ENCODE assay signal across 20 cellular contexts in genomic region chr3:9646800-9647152, GRCh38.
DNase-seq lines count a peak whose midpoint lies in the region; ATAC-seq and TF ChIP-seq lines count a peak whose summit lies in the region.
"Had no signal": no experiment of that assay in that cellular context is flagged by ENCODE, and none has a peak within 500 bp of the region (broad histone marks: within the 10 kb centered on the region; RNA-seq: fewer than 3 reads in every experiment).

No MANE protein-coding gene starts in this region.

- in situ Hi-C loops in HAP-1 (cut with MboI; ENCODE audit: low sequenced_read_pairs): no loop called here

- H3K36me3 Mint-ChIP-seq in activated naive CD4-positive, alpha-beta T cell treated with anti-CD3 and anti-CD28 coated beads, Interleukin-2, amount 10 ng/mL, durations not matched to agents 7 days and 5 days: peaks cover 9% of the 10 kb centered on the region
- H3K36me3 Mint-ChIP-seq in nephron (ENCODE audit: low read depth): no peaks in the 10 kb centered on the region
- peaks cover 18 to 23% of the 10 kb centered on the region in 2 donors for H3K36me3 Mint-ChIP-seq in stimulated activated naive B cell treated with anti-CD40 and anti-IgM and Interleukin-4, amounts not matched to agents 10 μg/mL and 1 μg/mL and 100 μg/mL, for 72 hours

- H3K9me3 ChIP-seq in HAP-1: no peaks in the 10 kb centered on the region
- H3K9me3 ChIP-seq: BLaER1 had no signal

- no peaks in the 10 kb centered on the region for H3K9me3 Mint-ChIP-seq in activated naive CD4-positive, alpha-beta T cell treated with anti-CD3 and anti-CD28 coated beads, Interleukin-2, amount 10 ng/mL, durations not matched to agents 7 days and 5 days
- H3K9me3 Mint-ChIP-seq in nephron: no peaks in the 10 kb centered on the region
- peaks cover 0 to 5% of the 10 kb centered on the region in 2 donors for H3K9me3 Mint-ChIP-seq in stimulated activated naive B cell treated with anti-CD40 and anti-IgM and Interleukin-4, amounts not matched to agents 10 μg/mL and 1 μg/mL and 100 μg/mL, for 72 hours
- H3K9me3 Mint-ChIP-seq: CD8-positive, alpha-beta T cell; H9 had no signal

- no peak overlapping the region for H3K27ac ChIP-seq in RWPE1
- H3K27ac ChIP-seq: BLaER1, GM23248 had no signal

- H3K27ac Mint-ChIP-seq in activated naive CD4-positive, alpha-beta T cell treated with anti-CD3 and anti-CD28 coated beads, Interleukin-2, amount 10 ng/mL, durations not matched to agents 7 days and 5 days: peak overlapping the region; percentile 34
- no peak overlapping the region for H3K27ac Mint-ChIP-seq in nephron
- peak overlapping the region; percentile 31 for H3K27ac Mint-ChIP-seq in stimulated activated naive B cell treated with anti-CD40 and anti-IgM and Interleukin-4, amounts not matched to agents 10 μg/mL and 1 μg/mL and 100 μg/mL, for 72 hours
- H3K27ac Mint-ChIP-seq: CD8-positive, alpha-beta T cell had no signal

- no peak overlapping the region; the same call in 1 of the 2 replicates for H3K4me3 ChIP-seq in HAP-1
- H3K4me3 ChIP-seq: BLaER1, GM12878, GM23248 had no signal

- POLR2A ChIA-PET in RWPE1 (lab: Yijun Ruan, JAX; ENCODE audit: low non-redundant PET): no interaction called here

- no peak overlapping the region for H3K4me3 Mint-ChIP-seq in activated naive CD4-positive, alpha-beta T cell treated with anti-CD3 and anti-CD28 coated beads, Interleukin-2, amount 10 ng/mL, durations not matched to agents 7 days and 5 days
- H3K4me3 Mint-ChIP-seq in nephron: peak overlapping the region; percentile 48 to 60 (median 50)
- H3K4me3 Mint-ChIP-seq in stimulated activated naive B cell treated with anti-CD40 and anti-IgM and Interleukin-4, amounts not matched to agents 10 μg/mL and 1 μg/mL and 100 μg/mL, for 72 hours: peak overlapping the region in 1 of 2 donors; percentile 12
- H3K4me3 Mint-ChIP-seq: CD14-positive monocyte; CD8-positive, alpha-beta T cell; H9 had no signal

- TF ChIP-seq CTCF in nephron (IDR thresholded peaks at IDR 0.05; ENCODE audit: unreplicated experiment in 3 of 3): no peak
- no peak for TF ChIP-seq CTCF in RWPE1 (conservative IDR thresholded peaks at IDR 0.05; ENCODE audit: low read depth)

- H3K4me1 Mint-ChIP-seq in activated naive CD4-positive, alpha-beta T cell treated with anti-CD3 and anti-CD28 coated beads, Interleukin-2, amount 10 ng/mL, durations not matched to agents 7 days and 5 days: peaks cover 20% of the 10 kb centered on the region
- H3K4me1 Mint-ChIP-seq in nephron: peaks cover 11% of the 10 kb centered on the region
- peaks cover 12 to 24% of the 10 kb centered on the region in 2 donors for H3K4me1 Mint-ChIP-seq in stimulated activated naive B cell treated with anti-CD40 and anti-IgM and Interleukin-4, amounts not matched to agents 10 μg/mL and 1 μg/mL and 100 μg/mL, for 72 hours

- no peaks in the 10 kb centered on the region for H3K27me3 ChIP-seq in HAP-1 (ENCODE audit: low read depth)
- H3K27me3 ChIP-seq: BLaER1 had no signal

- no peak for DNase-seq in activated naive CD4-positive, alpha-beta T cell treated with anti-CD3 and anti-CD28 coated beads, Interleukin-2, amount 10 ng/mL, durations not matched to agents 7 days and 5 days
- no peak for DNase-seq in activated naive CD4-positive, alpha-beta T cell treated with anti-CD3 and anti-CD28 coated beads, Interleukin-2, amount 50 U/mL, for 16 hours
- DNase-seq in HAP-1 (ENCODE audit: low spot score in 2 of 2) (peak; percentile 48 to 89), RWPE1 (ENCODE audit: low spot score) (no peak), NCI-H187 treated with DMSO at 0.1 percent for 48 hours (lab: John Stamatoyannopoulos, UW) (no peak)
- no peak for DNase-seq in stimulated activated naive B cell treated with anti-CD40 and anti-IgM and Interleukin-4, amounts not matched to agents 10 μg/mL and 1 μg/mL and 100 μg/mL, for 72 hours
- DNase-seq: 8988T; CD8-positive, alpha-beta T cell; COR-L47; DMS 273 treated with DMSO at 0.1 percent for 48 hours; DMS53; DND-41; EL; GM23248; H9 had no signal

- H3K4me1 ChIP-seq in HAP-1: peaks cover 12% of the 10 kb centered on the region

- CTCF ChIA-PET in activated naive CD4-positive, alpha-beta T cell treated with anti-CD3 and anti-CD28 coated beads, Interleukin-2, amount 10 ng/mL, durations not matched to agents 7 days and 5 days (lab: Charles Lee): no interaction called here
- CTCF ChIA-PET in RWPE1 (lab: Yijun Ruan, JAX): no interaction called here

- peaks cover 4% of the 10 kb centered on the region for H3K36me3 ChIP-seq in HAP-1 (replicated peaks)

- ATAC-seq in stimulated activated naive B cell treated with anti-CD40 and anti-IgM and Interleukin-4, amounts not matched to agents 10 μg/mL and 1 μg/mL and 100 μg/mL, for 72 hours (replicated peaks): no peak
- ATAC-seq in GM21737 (IDR thresholded peaks at IDR 0.05; ENCODE audit: unreplicated experiment): no peak
- ATAC-seq: CD8-positive, alpha-beta T cell; GM12878 had no signal

- H3K27me3 Mint-ChIP-seq in activated naive CD4-positive, alpha-beta T cell treated with anti-CD3 and anti-CD28 coated beads, Interleukin-2, amount 10 ng/mL, durations not matched to agents 7 days and 5 days: no peaks in the 10 kb centered on the region
- peaks cover 5% of the 10 kb centered on the region for H3K27me3 Mint-ChIP-seq in nephron (ENCODE audit: low read depth)
- H3K27me3 Mint-ChIP-seq in stimulated activated naive B cell treated with anti-CD40 and anti-IgM and Interleukin-4, amounts not matched to agents 10 μg/mL and 1 μg/mL and 100 μg/mL, for 72 hours: no peaks in the 10 kb centered on the region

Comparison
In these comparisons a context has a peak if more than half of its experiments do, and no peak if none do; other contexts are left out.
1. DNase-seq: peak in HAP-1 (2 of 2); none in activated naive CD4-positive, alpha-beta T cell treated with anti-CD3 and anti-CD28 coated beads, Interleukin-2, amount 10 ng/mL, durations not matched to agents 7 days and 5 days (single experiment), activated naive CD4-positive, alpha-beta T cell treated with anti-CD3 and anti-CD28 coated beads, Interleukin-2, amount 50 U/mL, for 16 hours (single experiment), stimulated activated naive B cell treated with anti-CD40 and anti-IgM and Interleukin-4, amounts not matched to agents 10 μg/mL and 1 μg/mL and 100 μg/mL, for 72 hours (single experiment), RWPE1 (single experiment) and NCI-H187 treated with DMSO at 0.1 percent for 48 hours (single experiment).
2. H3K27ac Mint-ChIP-seq: peak in activated naive CD4-positive, alpha-beta T cell treated with anti-CD3 and anti-CD28 coated beads, Interleukin-2, amount 10 ng/mL, durations not matched to agents 7 days and 5 days (single experiment) and stimulated activated naive B cell treated with anti-CD40 and anti-IgM and Interleukin-4, amounts not matched to agents 10 μg/mL and 1 μg/mL and 100 μg/mL, for 72 hours (single experiment); none in nephron (0 of 3).